5 cellular contexts compared by ENCODE assay signal in the genomic region with DNA sequence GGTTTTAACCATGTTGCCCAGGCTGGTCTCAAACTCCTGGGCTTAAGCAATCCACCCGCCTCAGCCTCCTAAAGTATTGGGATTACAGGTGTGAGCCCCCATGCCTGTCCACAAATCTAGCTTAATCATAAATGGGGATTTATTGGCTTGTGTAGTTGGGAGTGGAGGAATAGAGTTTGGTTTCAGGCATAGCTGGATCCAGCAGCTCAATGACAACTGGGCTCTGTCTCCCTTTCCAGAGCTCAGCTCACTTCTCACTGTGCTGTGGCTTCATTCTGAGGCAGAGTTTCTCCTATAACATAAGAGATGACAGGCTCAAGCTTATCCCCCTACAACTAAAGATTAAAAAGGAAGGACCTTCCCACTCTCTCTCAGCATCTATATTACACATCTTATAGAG.
"Had no signal": no experiment of that assay in that cellular context is flagged by ENCODE, and none has a peak within 500 bp of the region (broad histone marks: within the 10 kb centered on the region; RNA-seq: fewer than 3 reads in every experiment).

No MANE protein-coding gene starts in this region.

- FAIRE-seq: HTR-8/SVneo, K562 had no signal

- ATAC-seq: K562 had no signal

- H3K4me3 ChIP-seq: K562 had no signal

- H3K27ac ChIP-seq: HL-60 had no signal

- DNase-seq: KBM-7, KG1 had no signal
